Comparison of ENCODE assay signal across 8 cellular contexts in the genomic region with DNA sequence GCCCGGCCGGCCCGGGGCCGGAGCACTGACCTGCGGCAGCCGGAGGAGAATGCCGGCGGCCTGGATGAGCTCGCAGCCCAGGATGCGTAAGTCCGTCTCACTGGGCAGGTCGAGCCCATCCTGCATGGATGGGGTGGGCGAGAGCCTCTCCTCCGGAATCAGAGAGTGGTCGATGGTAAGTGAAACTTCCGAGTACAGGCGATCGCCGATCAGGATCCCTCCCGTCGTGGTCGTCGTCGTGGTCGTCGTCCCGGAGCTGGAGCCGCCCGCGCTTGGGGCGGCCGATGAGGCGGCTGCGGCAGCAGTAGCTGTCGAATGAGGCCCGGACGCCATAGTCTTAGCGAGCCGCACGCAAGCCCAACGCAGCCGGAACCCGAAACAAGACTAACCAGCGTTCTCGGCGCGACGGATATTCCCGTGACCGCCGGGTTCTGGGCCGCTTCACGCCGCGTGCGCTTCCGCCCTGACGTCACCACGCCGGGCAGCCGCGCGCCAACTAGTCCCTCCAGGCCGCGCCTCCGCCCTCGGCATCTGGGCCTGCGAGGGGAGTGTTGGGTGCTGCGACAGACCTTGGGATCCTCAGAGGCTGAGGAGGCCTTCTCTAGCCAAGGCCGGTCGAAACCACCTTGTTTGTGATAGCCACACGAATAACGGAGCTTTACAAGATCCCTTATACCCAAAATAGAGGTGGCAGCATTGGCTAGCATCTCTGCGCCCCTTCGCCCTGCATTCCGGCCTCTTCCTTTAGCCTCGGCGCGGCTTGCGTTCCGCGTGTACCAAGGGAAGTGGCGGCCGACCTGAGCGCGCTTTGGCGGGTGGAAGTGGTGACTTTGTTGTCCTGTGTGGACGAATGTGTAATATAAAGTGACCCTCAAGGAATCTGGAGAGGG. TPM values are rescaled to one million over a fixed set of nuclear protein-coding genes. Genes with fewer than 3 reads are reported as not detected.
DNase-seq lines count a peak whose midpoint lies in the region; ATAC-seq and TF ChIP-seq lines count a peak whose summit lies in the region.

A gene (minus strand): TSS at position 386 of the 890 bp plus-strand sequence. CDS start 53 bp downstream, at position 333.

- peaks cover 43 to 72% (median 54%) of the 10 kb centered on the region in 6 donors for H3K4me1 ChIP-seq in spleen

- H3K27ac ChIP-seq in spleen, result peak within 1 kb of the TSS; percentile 97 to 100 (median 100)

- H3K27me3 ChIP-seq in spleen (replicated peaks in 1 of 7), result no peaks in the 10 kb centered on the region

- 0 to 1% (median 0%) methylated on average over 36 to 88 of the region's 88 CpGs for WGBS in spleen, 5 donors

- ATAC-seq in GM19043 (IDR thresholded peaks at IDR 0.05; ENCODE audit: low read depth, unreplicated experiment) (peak; percentile 79), HG03354 (IDR thresholded peaks at IDR 0.05; ENCODE audit: poor library complexity, severe bottlenecking, unreplicated experiment) (peak; percentile 83)

- H3K9me3 ChIP-seq in spleen, result no peaks in the 10 kb centered on the region

- peak within 1 kb of the TSS; percentile 55 to 93 (median 80) for H3K4me3 ChIP-seq in spleen

- TF ChIP-seq POLR2A in spleen (IDR thresholded peaks at IDR 0.05), result peak; percentile 99 to 100 (median 99)

- peak; percentile 95 for DNase-seq in AG20443 (ENCODE audit: low spot score)
- peak; percentile 94 to 99 for DNase-seq in NCI-H446 (lab: John Stamatoyannopoulos, UW)
- DNase-seq in activated CD4-positive, CD25-positive, alpha-beta regulatory T cell treated with anti-CD3 and anti-CD28 coated beads, Interleukin-2, amount 50 U/mL, for 16 hours (ENCODE audit: low read depth, low spot score), result peak; percentile 88
- DNase-seq in central memory CD4-positive, alpha-beta T cell, result peak; percentile 96
- peak; percentile 97 for DNase-seq in inferior parietal cortex (ENCODE audit: extremely low spot score)
- DNase-seq in spleen, result peak; percentile 99

- intact Hi-C loops in spleen (cut with DNase I; ENCODE audit: low total_unique reads), result no loop called here

- TF ChIP-seq CTCF in spleen (IDR thresholded peaks at IDR 0.05 in 8 of 11, conservative IDR thresholded peaks at IDR 0.05 in 3 of 11), result peak in 3 of 11 experiments; percentile 7 to 22 (median 10)

- H3K36me3 ChIP-seq in spleen, result peaks cover 0 to 40% (median 36%) of the 10 kb centered on the region in 6 donors

RNA-seq across cellular contexts. Expression of the gene that starts here (rescaled TPM):
- 100 to 1,000 TPM; 187 to 405 (median 247) TPM for total RNA-seq in spleen
- polyA plus RNA-seq in spleen, result 100 to 1,000 TPM in 2 of 3 donors, 10 to 100 TPM in 1; 76.9 to 168 (median 115) TPM

Comparison
In these comparisons a context has a peak if more than half of its experiments do, and no peak if none do; other contexts are left out.
1. Peak in every context shown above with its lines: DNase-seq, ATAC-seq, H3K4me3 ChIP-seq and H3K27ac ChIP-seq.